29 cellular contexts compared by ENCODE assay signal in the genomic region with DNA sequence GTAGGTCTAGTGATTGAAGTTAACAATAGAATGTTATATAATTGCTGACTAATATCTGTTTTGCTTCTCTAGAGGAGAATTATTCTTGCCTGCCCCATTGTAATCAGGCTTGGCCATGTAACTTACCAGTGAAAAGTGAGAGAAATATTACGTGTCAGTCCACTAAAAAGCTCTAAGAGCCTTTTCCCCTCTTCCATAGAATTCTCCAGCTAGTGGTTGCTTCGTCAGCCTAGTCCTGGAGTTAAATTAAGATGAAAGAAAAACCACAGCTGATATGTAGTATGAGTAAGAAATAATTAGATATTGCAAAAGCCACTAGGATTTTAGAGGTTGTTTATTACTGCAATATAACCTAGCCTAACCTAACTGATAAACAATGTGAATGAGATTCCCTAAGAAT.
"Had no signal": no experiment of that assay in that cellular context is flagged by ENCODE, and none has a peak within 500 bp of the region (broad histone marks: within the 10 kb centered on the region; RNA-seq: fewer than 3 reads in every experiment).

No MANE protein-coding gene starts in this region.

- H3K27me3 ChIP-seq: adrenal gland, ascending aorta, breast epithelium, esophagus squamous epithelium, heart left ventricle, right atrium auricular region, testis had no signal

- H3K9me3 ChIP-seq: adrenal gland, ascending aorta, breast epithelium, esophagus squamous epithelium, heart left ventricle, right atrium auricular region, testis had no signal

- DNase-seq: activated CD4-positive, alpha-beta T cell treated with anti-CD3 and anti-CD28 coated beads for 4 hours; activated CD4-positive, alpha-beta T cell treated with anti-CD3 and anti-CD28 coated beads, Interleukin-2, amount 50 U/mL, for 48 hours; activated CD8-positive, alpha-beta memory T cell treated with anti-CD3 and anti-CD28 coated beads, Interleukin-2, amount 50 U/mL, for 4 hours; activated effector memory CD4-positive, alpha-beta T cell treated with anti-CD3 and anti-CD28 coated beads, Interleukin-2, amount 50 U/mL, for 16 hours; activated naive CD4-positive, alpha-beta T cell treated with anti-CD3 and anti-CD28 coated beads for 36 hours; activated naive CD8-positive, alpha-beta T cell treated with anti-CD3 and anti-CD28 coated beads for 36 hours; activated T-cell treated with anti-CD3 and anti-CD28 coated beads, Interleukin-2, amount 50 U/mL, for 1 hour; adrenal gland; dermis blood vessel endothelial cell; effector CD4-positive, alpha-beta T cell; esophagus squamous epithelium; heart left ventricle; hypothalamus; immature natural killer cell; kidney; left colon; mammary epithelial cell; naive B cell; occipital lobe; stimulated activated CD4-positive, alpha-beta T cell treated with anti-CD3 and anti-CD28 coated beads, Interleukin-2, amount 100 ng/mL, for 48 hours; stimulated activated naive CD8-positive, alpha-beta T cell treated with anti-CD3 and anti-CD28 coated beads, Interleukin-15, Interleukin-2, amounts not matched to agents 100 U/mL and 50 U/mL, for 24 hours; T-helper 1 cell; testis; trophoblast cell had no signal

- ATAC-seq: heart left ventricle; left colon; stimulated activated naive CD8-positive, alpha-beta T cell treated with anti-CD3 and anti-CD28 coated beads, Interleukin-15, Interleukin-2, amounts not matched to agents 100 U/mL and 50 U/mL, for 24 hours had no signal

- H3K4me1 ChIP-seq: adrenal gland, ascending aorta, breast epithelium, esophagus squamous epithelium, right atrium auricular region, testis had no signal

- H3K36me3 ChIP-seq: adrenal gland, breast epithelium, esophagus squamous epithelium, right atrium auricular region had no signal

- H3K4me3 ChIP-seq: adrenal gland, ascending aorta, breast epithelium, esophagus squamous epithelium, heart left ventricle, right atrium auricular region, testis had no signal

- H3K27ac ChIP-seq: adrenal gland, ascending aorta, breast epithelium, epithelial cell of prostate, esophagus squamous epithelium, heart left ventricle, right atrium auricular region, testis, VCaP had no signal
